In genomic region chr15:59960318-59960717, GRCh38 we compare ENCODE assay signal across 39 cellular contexts. TPM values are rescaled to one million over a fixed set of nuclear protein-coding genes. Genes with fewer than 3 reads are reported as not detected.
"Had no signal": no experiment of that assay in that cellular context is flagged by ENCODE, and none has a peak within 500 bp of the region (broad histone marks: within the 10 kb centered on the region; RNA-seq: fewer than 3 reads in every experiment).

No MANE protein-coding gene starts in this region.

- H3K27ac Mint-ChIP-seq: activated naive CD4-positive, alpha-beta T cell treated with anti-CD3 and anti-CD28 coated beads for 36 hours; activated naive CD4-positive, alpha-beta T cell treated with anti-CD3 and anti-CD28 coated beads, Interleukin-2, amount 10 ng/mL, durations not matched to agents 7 days and 5 days; activated naive CD4-positive, alpha-beta T cell treated with anti-CD3 and anti-CD28 coated beads, Interleukin-2, amount 50 U/mL, for 24 hours; activated naive CD8-positive, alpha-beta T cell; activated naive CD8-positive, alpha-beta T cell treated with anti-CD3 and anti-CD28 coated beads for 36 hours; activated naive CD8-positive, alpha-beta T cell treated with anti-CD3 and anti-CD28 coated beads, Interleukin-2, amount 10 ng/mL, durations not matched to agents 7 days and 5 days; activated naive CD8-positive, alpha-beta T cell treated with anti-CD3 and anti-CD28 coated beads, Interleukin-2, amount 50 U/mL, for 24 hours; activated T-cell treated with anti-CD3 and anti-CD28 coated beads, Interleukin-2, amount 50 U/mL, for 24 hours; activated T-cell treated with anti-CD3 and anti-CD28 coated beads, Interleukin-2, amount 50 U/mL, for 72 hours; activated T-helper 1 cell treated with anti-CD3 and anti-CD28 coated beads, Interleukin-12 subunit alpha, Interleukin-12 subunit beta, Interleukin-2, Interleukin-4 antibody, amounts not matched to agents 30 ng/mL and 10 ng/mL and 1 ng/mL, durations not matched to agents 14 hours and 24 hours and 36 hours; activated T-helper 17 cell treated with anti-CD3 and anti-CD28 coated beads, Interleukin-2, amount 50 U/mL, for 72 hours; activated T-helper 2 cell treated with anti-CD3 and anti-CD28 coated beads, Interferon-gamma antibody, Interleukin-2, Interleukin-4, amounts not matched to agents 10 μg/mL and 5 μg/mL and 100 μg/mL, durations not matched to agents 14 hours and 24 hours and 36 hours; brain had no signal

- H3K27ac ChIP-seq: adrenal gland, ascending aorta, body of pancreas, brain microvascular endothelial cell, breast epithelium, cardiac muscle cell had no signal

- H3K36me3 ChIP-seq: adrenal gland, ascending aorta, brain microvascular endothelial cell, breast epithelium, cardiac muscle cell had no signal

- H3K36me3 Mint-ChIP-seq: brain had no signal

- ATAC-seq: activated naive CD8-positive, alpha-beta T cell treated with anti-CD3 and anti-CD28 coated beads, Interleukin-2, amount 50 U/mL, for 24 hours; activated T-cell treated with anti-CD3 and anti-CD28 coated beads, Interleukin-2, amount 50 U/mL, for 4 hours; activated T-cell treated with anti-CD3 and anti-CD28 coated beads, Interleukin-2, amount 50 U/mL, for 72 hours; activated T-helper 17 cell treated with anti-CD3 and anti-CD28 coated beads, Interleukin-2, amount 50 U/mL, for 72 hours; body of pancreas had no signal

- H3K4me1 ChIP-seq: adrenal gland, ascending aorta, body of pancreas, breast epithelium had no signal

- H3K4me3 ChIP-seq: adrenal gland, ascending aorta, body of pancreas, breast epithelium, cardiac muscle cell had no signal

- DNase-seq: activated effector memory CD4-positive, alpha-beta T cell treated with anti-CD3 and anti-CD28 coated beads, Interleukin-2, amount 50 U/mL, for 16 hours; activated effector memory CD4-positive, alpha-beta T cell treated with Interleukin-2 at 50 U/mL for 16 hours; activated gamma-delta T cell; activated gamma-delta T cell treated with Interleukin-2 at 50 U/mL for 16 hours; activated naive CD4-positive, alpha-beta T cell; activated naive CD4-positive, alpha-beta T cell treated with anti-CD3 and anti-CD28 coated beads for 36 hours; activated naive CD4-positive, alpha-beta T cell treated with anti-CD3 and anti-CD28 coated beads, Interleukin-2, amount 10 ng/mL, durations not matched to agents 7 days and 5 days; activated naive CD4-positive, alpha-beta T cell treated with anti-CD3 and anti-CD28 coated beads, Interleukin-2, amount 50 U/mL, for 16 hours; activated naive CD4-positive, alpha-beta T cell treated with Interleukin-2 at 50 U/mL for 16 hours; activated naive CD8-positive, alpha-beta T cell treated with anti-CD3 and anti-CD28 coated beads for 36 hours; activated naive CD8-positive, alpha-beta T cell treated with anti-CD3 and anti-CD28 coated beads, Interleukin-2, amount 10 ng/mL, durations not matched to agents 7 days and 5 days; activated naive CD8-positive, alpha-beta T cell treated with anti-CD3 and anti-CD28 coated beads, Interleukin-2, amount 50 U/mL, for 24 hours; activated T-cell treated with anti-CD3 and anti-CD28 coated beads, Interleukin-2, amount 50 U/mL, for 1 hour; activated T-cell treated with anti-CD3 and anti-CD28 coated beads, Interleukin-2, amount 50 U/mL, for 24 hours; activated T-cell treated with anti-CD3 and anti-CD28 coated beads, Interleukin-2, amount 50 U/mL, for 4 hours; activated T-cell treated with anti-CD3 and anti-CD28 coated beads, Interleukin-2, amount 50 U/mL, for 48 hours; activated T-cell treated with anti-CD3 and anti-CD28 coated beads, Interleukin-2, amount 50 U/mL, for 72 hours; adrenal gland; amniotic stem cell; amygdala; anterior cingulate cortex; aorta; body of pancreas; brain microvascular endothelial cell; caudate nucleus; central memory CD4-positive, alpha-beta T cell; cerebellar nuclear complex had no signal

RNA-seq across cellular contexts. Expression of gene FOXB1, which starts 43.8 kb away (rescaled TPM):
- total RNA-seq: activated naive CD4-positive, alpha-beta T cell treated with anti-CD3 and anti-CD28 coated beads for 36 hours; adrenal gland; aorta; ascending aorta; body of pancreas; breast epithelium; bronchial epithelial cell; cardiac muscle cell; cardiac septum; chondrocyte had no signal
